9 cellular contexts compared by ENCODE assay signal in genomic region chr16:31528726-31529397, GRCh38. TPM values are rescaled to one million over a fixed set of nuclear protein-coding genes. Genes with fewer than 3 reads are reported as not detected.
DNase-seq lines count a peak whose midpoint lies in the region; ATAC-seq, FAIRE-seq and TF ChIP-seq lines count a peak whose summit lies in the region.
"Had no signal": no experiment of that assay in that cellular context is flagged by ENCODE, and none has a peak within 500 bp of the region (broad histone marks: within the 10 kb centered on the region; RNA-seq: fewer than 3 reads in every experiment).

No MANE protein-coding gene starts in this region.

- 0 out of 2 replicates have a peak overlapping the region, but pooled peaks have one; percentile 17 for H2BK5ac ChIP-seq in H1 (ENCODE audit: low read depth, low read length)

- H4K91ac ChIP-seq in H1 (replicated peaks; ENCODE audit: insufficient read length, low read length), result no peak overlapping the region

- H4K20me1 ChIP-seq in H1 (replicated peaks in 1 of 2; ENCODE audit: control insufficient read depth in 1 of 2, insufficient read depth in 2 of 2, low read length in 2 of 2), result no peaks in the 10 kb centered on the region

- 0 out of 2 replicates have a peak overlapping the region, but pooled peaks have one; percentile 54 for H3K18ac ChIP-seq in H1 (ENCODE audit: extremely low read depth, low read length)

- no peak overlapping the region for H3K56ac ChIP-seq in H1 (replicated peaks; ENCODE audit: insufficient read length, low read depth, low read length)

- POLR2A ChIA-PET in H1 (lab: Charles Lee; ENCODE audit: partially characterized antibody), result interaction anchor here (0.6 to 5.1 kb wide), 10 partner anchors 9 to 341 kb away, joined by 3 to 27 read pairs (median 4); partner anchors contain the start of gene RUSF1

- no peaks in the 10 kb centered on the region for H3K79me1 ChIP-seq in H1 (ENCODE audit: low read depth, low read length)

- no peak overlapping the region for H2BK12ac ChIP-seq in H1 (ENCODE audit: low read depth, low read length)

- H3K27me3 ChIP-seq in heart right ventricle, result peaks cover 0 to 67% (median 52%) of the 10 kb centered on the region in 7 donors
- peaks cover 5 to 31% (median 25%) of the 10 kb centered on the region in 4 experiments for H3K27me3 ChIP-seq in H1 (replicated peaks in 1 of 4; ENCODE audit: control insufficient read depth in 3 of 4, extremely low read depth in 1 of 4, insufficient read depth in 3 of 4, low read length in 3 of 4)
- H3K27me3 ChIP-seq in aorta (ENCODE audit: control insufficient read depth in 1 of 2, insufficient read depth in 2 of 2, low read length in 1 of 2), result no peaks in the 10 kb centered on the region

- peak overlapping the region; percentile 2 to 54 (median 38) for H3K4me3 ChIP-seq in heart right ventricle
- H3K4me3 ChIP-seq in H1 (ENCODE audit: extremely low read depth in 1 of 4, insufficient read depth in 2 of 4, low read depth in 3 of 4, low read length in 4 of 4), result peak overlapping the region; percentile 44 to 74 (median 60)
- H3K4me3 ChIP-seq in aorta (ENCODE audit: low read length in 2 of 2), result peak overlapping the region; percentile 70 to 72

- intact Hi-C loops in heart right ventricle (cut with DNase I), result no loop called here
- intact Hi-C loops in cardiac septum (cut with DNase I), result no loop called here
- intact Hi-C loops in aorta (cut with DNase I), result no loop called here
- intact Hi-C loops in CD14-positive monocyte (cut with micrococcal nuclease), result no loop called here

- CTCF ChIA-PET in H1 (lab: Charles Lee; ENCODE audit: partially characterized antibody), result interaction anchor here (0.8 to 2.2 kb wide), 7 partner anchors 8 to 340 kb away, joined by 3 to 6 read pairs (median 4); no protein-coding TSS in a partner anchor

- no peak overlapping the region for H2BK15ac ChIP-seq in H1 (ENCODE audit: low read length)

- no peak for TF ChIP-seq EP300 in H1 (IDR thresholded peaks at IDR 0.05; ENCODE audit: borderline replicate concordance in 1 of 2, low read depth in 2 of 2, low read length in 2 of 2)

- H3K23ac ChIP-seq in H1 (ENCODE audit: insufficient read length), result no peak overlapping the region

- H3K27me3 Mint-ChIP-seq in nephron progenitor cell (ENCODE audit: low read depth, poor library complexity) (peaks cover 18% of the 10 kb centered on the region), CD14-positive monocyte (ENCODE audit: low read depth in 3 of 3) (peaks cover 28 to 29% (median 28%) of the 10 kb centered on the region in 3 donors)

- no peaks in the 10 kb centered on the region for H3K79me2 ChIP-seq in H1 (ENCODE audit: control insufficient read depth in 1 of 2, insufficient read depth in 2 of 2, low read length in 2 of 2)

- H4K8ac ChIP-seq in H1 (ENCODE audit: extremely low read depth, insufficient read depth, low read length), result no peak overlapping the region

- H2BK120ac ChIP-seq in H1 (replicated peaks; ENCODE audit: low read depth, low read length), result no peak overlapping the region

- ATAC-seq in heart right ventricle (peak in 1 of 8 donors; percentile 20), aorta (ENCODE audit: low FRiP score) (no peak)

- peaks cover 0 to 13% (median 6%) of the 10 kb centered on the region in 9 donors for H3K4me1 ChIP-seq in heart right ventricle
- peaks cover 6 to 14% (median 8%) of the 10 kb centered on the region in 4 experiments for H3K4me1 ChIP-seq in H1 (replicated peaks in 1 of 4; ENCODE audit: control insufficient read depth in 3 of 4, insufficient read depth in 4 of 4, low read length in 3 of 4)
- no peaks in the 10 kb centered on the region for H3K4me1 ChIP-seq in aorta (ENCODE audit: control insufficient read depth in 1 of 2, insufficient read depth in 2 of 2, low read length in 2 of 2)

- TF ChIP-seq POLR2A in H1 (IDR thresholded peaks at IDR 0.05; ENCODE audit: control extremely low read depth in 1 of 2, low read depth in 2 of 2, low read length in 2 of 2), result no peak; a peak in 1 of 3 replicates

- 0 out of 2 replicates have a peak overlapping the region, but pooled peaks have one; percentile 5 for H2BK20ac ChIP-seq in H1 (ENCODE audit: low read length)

- H4K5ac ChIP-seq in H1 (ENCODE audit: insufficient read length, low read depth, low read length), result no peak overlapping the region

- H2AFZ ChIP-seq in H1 (ENCODE audit: low read length), result peak overlapping the region; percentile 85

- H3K4me2 ChIP-seq in H1 (ENCODE audit: insufficient read depth in 1 of 2, low read depth in 2 of 2, low read length in 2 of 2), result peak overlapping the region; percentile 73 to 75

- TF ChIP-seq CTCF in heart right ventricle (IDR thresholded peaks at IDR 0.05), result no peak
- TF ChIP-seq CTCF in H1 (IDR thresholded peaks at IDR 0.05; ENCODE audit: control extremely low read depth in 1 of 3, insufficient read depth in 1 of 3, low read depth in 1 of 3, low read length in 3 of 3), result no peak
- TF ChIP-seq CTCF in nephron progenitor cell (IDR thresholded peaks at IDR 0.05), result no peak
- no peak for TF ChIP-seq CTCF in CD14-positive monocyte (IDR thresholded peaks at IDR 0.05)

- H2AK5ac ChIP-seq in H1 (ENCODE audit: low read depth, low read length), result no peak overlapping the region

- peaks cover 13% of the 10 kb centered on the region for H3K4me1 Mint-ChIP-seq in nephron progenitor cell
- H3K4me1 Mint-ChIP-seq in CD14-positive monocyte, result peaks cover 6% of the 10 kb centered on the region

- no peaks in the 10 kb centered on the region for H3K9me3 ChIP-seq in heart right ventricle
- no peaks in the 10 kb centered on the region for H3K9me3 ChIP-seq in H1 (ENCODE audit: insufficient read depth in 2 of 2, low read depth in 1 of 2, low read length in 1 of 2)
- no peaks in the 10 kb centered on the region for H3K9me3 ChIP-seq in aorta (ENCODE audit: control insufficient read depth, low read length)

- TF ChIP-seq RAD21 in H1 (IDR thresholded peaks at IDR 0.05 in 1 of 2, conservative IDR thresholded peaks at IDR 0.05 in 1 of 2; ENCODE audit: low read depth in 2 of 2, low read length in 2 of 2), result no peak

- no peaks in the 10 kb centered on the region for H3K36me3 ChIP-seq in heart right ventricle
- no peaks in the 10 kb centered on the region for H3K36me3 ChIP-seq in H1 (ENCODE audit: control insufficient read depth in 2 of 4, insufficient read depth in 4 of 4, low read length in 3 of 4)
- H3K36me3 ChIP-seq in aorta (ENCODE audit: control insufficient read depth in 1 of 2, insufficient read depth in 2 of 2, low read length in 1 of 2), result no peaks in the 10 kb centered on the region

- H3K23me2 ChIP-seq in H1 (ENCODE audit: low read depth, low read length), result peaks cover 9% of the 10 kb centered on the region; the same call in 1 of the 2 replicates

- H3K27ac ChIP-seq in heart right ventricle (no peak overlapping the region), H1 (ENCODE audit: low read depth, low read length) (no peak overlapping the region), aorta (ENCODE audit: low read depth in 1 of 2, low read length in 2 of 2) (no peak overlapping the region)

- no peak overlapping the region for H3K14ac ChIP-seq in H1 (ENCODE audit: insufficient read length)

- H3K9me3 Mint-ChIP-seq in nephron progenitor cell (no peaks in the 10 kb centered on the region), CD14-positive monocyte (peaks cover 0 to 13% (median 0%) of the 10 kb centered on the region in 7 donors)

- peak overlapping the region; percentile 78 for H3K4me3 Mint-ChIP-seq in nephron progenitor cell
- peak overlapping the region in 1 of 2 donors; percentile 48 for H3K4me3 Mint-ChIP-seq in CD14-positive monocyte

- 8 to 9% methylated on average over 18 of the region's 18 CpGs for WGBS in heart right ventricle, 2 donors
- 19% methylated on average over 16 of the region's 18 CpGs; no CpG with 5 or more reads in 1 of the 2 experiments for WGBS in H1 (ENCODE audit: extremely low coverage in 1 of 2, insufficient coverage in 1 of 2, insufficient read length in 1 of 2, insufficient replicate concordance in 2 of 2, low coverage in 1 of 2, low lambda C conversion rate in 2 of 2, missing lambda C conversion rate in 1 of 2), 2 experiments
- WGBS in aorta, 2 donors, result 4% methylated on average over 18 of the region's 18 CpGs

- no peak overlapping the region for H3K4ac ChIP-seq in H1 (replicated peaks; ENCODE audit: insufficient read length, low read depth, low read length)

- FAIRE-seq in H1 (lab: Jason Lieb, UNC), result no peak
- FAIRE-seq: TTC549 had no signal

- no peaks in the 10 kb centered on the region for H3K36me3 Mint-ChIP-seq in nephron progenitor cell (ENCODE audit: low read depth)
- H3K36me3 Mint-ChIP-seq in CD14-positive monocyte, result no peaks in the 10 kb centered on the region

- no peak for DNase-seq in heart right ventricle
- no peak for DNase-seq in cardiac septum (ENCODE audit: low spot score)
- peak in 1 of 2 experiments; percentile 54 for DNase-seq in H1 (ENCODE audit: low read depth in 1 of 2, low spot score in 2 of 2)
- DNase-seq in nephron progenitor cell, result no peak
- DNase-seq in aorta, result no peak
- DNase-seq in NCI-H1930 (lab: John Stamatoyannopoulos, UW), result no peak
- DNase-seq in activated CD4-positive, CD25-positive, alpha-beta regulatory T cell (lab: John Stamatoyannopoulos, UW), result no peak
- no peak for DNase-seq in CD14-positive monocyte (ENCODE audit: low spot score)

- H3K27ac Mint-ChIP-seq in nephron progenitor cell (no peak overlapping the region), CD14-positive monocyte (no peak overlapping the region)

- H3K9ac ChIP-seq in H1 (replicated peaks in 1 of 4; ENCODE audit: extremely low read depth in 1 of 4, low read depth in 3 of 4, low read length in 3 of 4), result peak overlapping the region in 1 of 4 experiments; percentile 34; a peak in 2 of 7 replicates

RNA-seq across cellular contexts. Expression of gene AHSP, which starts 1.2 kb away (rescaled TPM):
- total RNA-seq in heart right ventricle (not detected), cardiac septum (1.7 TPM), aorta (1 to 10 TPM in 1 of 2 donors, not detected in 1; 4.7 TPM)
- polyA plus RNA-seq in heart right ventricle (not detected), H1 (2011; rRNA removed) (4.8 and 15.3 TPM in 2 replicates), aorta (not detected), CD14-positive monocyte (under 1 TPM in 1 of 2 donors, not detected in 1; 0.84 TPM)
- 0.91 and 1.4 TPM in 2 replicates for total RNA-seq in H1 (2021; fragmentation: NEBNext Ultra II Directional; extraction: Animal tissue kit (Norgen Biotek cat#: 25700))
- polyA plus RNA-seq in H1 (2011; cell fraction: cytosol; rRNA removed), result 4.2 TPM
- polyA plus RNA-seq in H1 (2011; cell fraction: nucleus; rRNA removed), result 13.1 TPM
- polyA plus RNA-seq in H1 (2012, experiment 1 of 2), result 5.3 to 7.0 TPM (median 6.1 TPM) in 4 replicates
- polyA plus RNA-seq in H1 (2012, experiment 2 of 2), result 4.5 TPM
- 11.1 TPM for polyA plus RNA-seq in H1 (2013, experiment 1 of 2)
- polyA plus RNA-seq in H1 (2013, experiment 2 of 2), result 8.3 TPM
- 0.88 and 2.4 TPM in 2 replicates for polyA minus RNA-seq in H1 (2011; rRNA and poly(A)+ RNA removed)
- not detected for polyA minus RNA-seq in H1 (2011; cell fraction: cytosol; rRNA and poly(A)+ RNA removed)
- not detected for polyA minus RNA-seq in H1 (2011; cell fraction: nucleus; rRNA and poly(A)+ RNA removed)

RNA-seq across cellular contexts. Expression of gene RUSF1, which starts 20.7 kb away (rescaled TPM):
- total RNA-seq in heart right ventricle (10 to 100 TPM; 21.9 to 28.0 (median 24.4) TPM), cardiac septum (32.6 TPM), aorta (10 to 100 TPM; 50.6 to 62.4 TPM)
- polyA plus RNA-seq in heart right ventricle (10 to 100 TPM; 31.9 to 44.4 TPM), H1 (2011; rRNA removed) (33.7 and 53.0 TPM in 2 replicates), aorta (10 to 100 TPM; 15.3 to 71.7 TPM), CD14-positive monocyte (10 to 100 TPM; 10.3 to 11.8 TPM)
- 20.3 and 22.5 TPM in 2 replicates for total RNA-seq in H1 (2021; fragmentation: NEBNext Ultra II Directional; extraction: Animal tissue kit (Norgen Biotek cat#: 25700))
- 34.5 TPM for polyA plus RNA-seq in H1 (2011; cell fraction: cytosol; rRNA removed)
- polyA plus RNA-seq in H1 (2011; cell fraction: nucleus; rRNA removed), result 88.5 TPM
- 19.4 to 40.1 TPM (median 32.8 TPM) in 4 replicates for polyA plus RNA-seq in H1 (2012, experiment 1 of 2)
- polyA plus RNA-seq in H1 (2012, experiment 2 of 2), result 28.2 TPM
- polyA plus RNA-seq in H1 (2013, experiment 1 of 2), result 32.5 TPM
- 34.6 TPM for polyA plus RNA-seq in H1 (2013, experiment 2 of 2)
- 27.5 and 40.1 TPM in 2 replicates for polyA minus RNA-seq in H1 (2011; rRNA and poly(A)+ RNA removed)
- 16.2 TPM for polyA minus RNA-seq in H1 (2011; cell fraction: cytosol; rRNA and poly(A)+ RNA removed)
- polyA minus RNA-seq in H1 (2011; cell fraction: nucleus; rRNA and poly(A)+ RNA removed), result 41.8 TPM

RNA-seq across cellular contexts. Expression of gene SLC5A2, which starts 45.9 kb away (rescaled TPM):
- total RNA-seq in heart right ventricle, result not detected
- polyA plus RNA-seq in heart right ventricle, result 1 to 10 TPM in 1 of 2 donors, under 1 TPM in 1; 0.77 to 1.9 TPM
- total RNA-seq in cardiac septum, result not detected
- 0.56 and 1.1 TPM in 2 replicates for total RNA-seq in H1 (2021; fragmentation: NEBNext Ultra II Directional; extraction: Animal tissue kit (Norgen Biotek cat#: 25700))
- 4.1 and 4.4 TPM in 2 replicates for polyA plus RNA-seq in H1 (2011; rRNA removed)
- polyA plus RNA-seq in H1 (2011; cell fraction: cytosol; rRNA removed), result 2.4 TPM
- 5.1 TPM for polyA plus RNA-seq in H1 (2011; cell fraction: nucleus; rRNA removed)
- 3.1 to 5.5 TPM (median 4.1 TPM) in 4 replicates for polyA plus RNA-seq in H1 (2012, experiment 1 of 2)
- polyA plus RNA-seq in H1 (2012, experiment 2 of 2), result 2.7 TPM
- polyA plus RNA-seq in H1 (2013, experiment 1 of 2), result 1.0 TPM
- polyA plus RNA-seq in H1 (2013, experiment 2 of 2), result 0.77 TPM
- polyA minus RNA-seq in H1 (2011; rRNA and poly(A)+ RNA removed), result 1.4 and 1.8 TPM in 2 replicates
- polyA minus RNA-seq in H1 (2011; cell fraction: cytosol; rRNA and poly(A)+ RNA removed), result 0.81 TPM
- polyA minus RNA-seq in H1 (2011; cell fraction: nucleus; rRNA and poly(A)+ RNA removed), result 5.9 TPM
- under 1 TPM; 0.24 to 0.65 TPM for total RNA-seq in aorta
- 1 to 10 TPM in 1 of 2 donors, not detected in 1; 2.3 TPM for polyA plus RNA-seq in aorta
- polyA plus RNA-seq in CD14-positive monocyte, result not detected

RNA-seq across cellular contexts. Expression of gene TGFB1I1, which starts 56.9 kb away (rescaled TPM):
- total RNA-seq in heart right ventricle (10 to 100 TPM; 11.3 to 43.0 (median 16.7) TPM), cardiac septum (57.8 TPM), aorta (100 to 1,000 TPM; 166 to 240 TPM)
- polyA plus RNA-seq in heart right ventricle (10 to 100 TPM; 20.8 to 37.3 TPM), H1 (2011; rRNA removed) (4.8 and 5.6 TPM in 2 replicates), aorta (100 to 1,000 TPM; 124 to 232 TPM), CD14-positive monocyte (under 1 TPM in 1 of 2 donors, not detected in 1; 0.16 TPM)
- 5.8 and 7.0 TPM in 2 replicates for total RNA-seq in H1 (2021; fragmentation: NEBNext Ultra II Directional; extraction: Animal tissue kit (Norgen Biotek cat#: 25700))
- polyA plus RNA-seq in H1 (2011; cell fraction: cytosol; rRNA removed), result 2.8 TPM
- 5.2 TPM for polyA plus RNA-seq in H1 (2011; cell fraction: nucleus; rRNA removed)
- polyA plus RNA-seq in H1 (2012, experiment 1 of 2), result 3.1 to 6.8 TPM (median 6.4 TPM) in 4 replicates
- 6.7 TPM for polyA plus RNA-seq in H1 (2012, experiment 2 of 2)
- 5.6 TPM for polyA plus RNA-seq in H1 (2013, experiment 1 of 2)
- polyA plus RNA-seq in H1 (2013, experiment 2 of 2), result 5.3 TPM
- polyA minus RNA-seq in H1 (2011; rRNA and poly(A)+ RNA removed), result 1.4 and 3.4 TPM in 2 replicates
- polyA minus RNA-seq in H1 (2011; cell fraction: cytosol; rRNA and poly(A)+ RNA removed), result 4.8 TPM
- polyA minus RNA-seq in H1 (2011; cell fraction: nucleus; rRNA and poly(A)+ RNA removed), result 5.4 TPM
